10 cellular contexts compared by ENCODE assay signal in the genomic region with DNA sequence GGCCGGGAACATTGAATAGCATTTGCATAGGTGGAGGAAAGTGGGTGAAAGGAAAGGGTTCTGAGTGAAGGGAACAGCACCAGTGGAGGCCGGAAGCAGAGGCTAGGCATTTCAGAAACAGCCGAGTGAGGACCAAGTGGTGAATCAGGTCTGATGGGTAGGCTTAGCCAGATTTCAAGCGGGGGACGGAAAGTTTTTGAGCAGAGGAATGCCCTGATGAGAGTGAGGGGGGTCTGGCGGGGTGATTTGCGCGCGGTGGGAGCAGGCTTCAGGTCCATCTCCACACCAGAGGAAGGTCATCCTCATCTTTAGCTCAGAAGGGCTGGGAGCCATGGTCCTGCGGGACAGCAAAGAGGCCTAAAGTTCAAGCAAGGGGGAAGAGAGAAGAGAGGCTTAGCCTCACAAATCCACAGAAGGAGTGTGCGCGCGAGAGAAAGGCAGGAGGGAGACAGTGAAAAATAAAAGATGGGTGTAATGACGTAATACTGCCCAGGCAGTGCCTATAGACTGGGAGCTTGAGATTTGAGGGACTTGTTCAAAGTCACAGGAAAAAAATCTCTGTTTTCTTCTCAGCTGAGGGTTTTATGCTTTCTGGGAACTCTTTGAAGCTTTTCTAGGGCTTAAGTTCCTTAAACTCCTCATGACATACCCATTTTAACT. TPM values are rescaled to one million over a fixed set of nuclear protein-coding genes. Genes with fewer than 3 reads are reported as not detected.
A peak's percentile ranks its signal among the peaks of the same experiment; 100 is the strongest.
DNase-seq lines count a peak whose midpoint lies in the region; ATAC-seq, FAIRE-seq and TF ChIP-seq lines count a peak whose summit lies in the region.
"Had no signal": no experiment of that assay in that cellular context is flagged by ENCODE, and none has a peak within 500 bp of the region (broad histone marks: within the 10 kb centered on the region; RNA-seq: fewer than 3 reads in every experiment).

No MANE protein-coding gene starts in this region.

- H3K27ac ChIP-seq in HepG2 (ENCODE audit: extremely low read length, insufficient read depth, low read length) = no peak overlapping the region
- H3K27ac ChIP-seq in stomach = peak overlapping the region; percentile 14 to 84 (median 81)

- H3K36me3 ChIP-seq in HepG2 (replicated peaks in 1 of 2; ENCODE audit: control insufficient read depth in 1 of 2, insufficient read depth in 2 of 2, low read length in 2 of 2) = no peaks in the 10 kb centered on the region
- H3K36me3 ChIP-seq in stomach = no peaks in the 10 kb centered on the region

- 67% methylated on average over 14 of the region's 14 CpGs for WGBS in HepG2 (ENCODE audit: low lambda C conversion rate)
- whole genome bisulfite sequencing in stomach, 5 donors = 62 to 75% (median 72%) methylated on average over 14 of the region's 14 CpGs

- intact Hi-C loops in HepG2 (cut with micrococcal nuclease; ENCODE audit: unreplicated experiment) = no loop called here
- intact Hi-C loops in stomach (cut with DNase I; ENCODE audit: low total_unique reads) = no loop called here

- no peak for TF ChIP-seq RAD21 in HepG2 (CRISPR knock-in tag; IDR thresholded peaks at IDR 0.05)

- no peak for TF ChIP-seq CTCF in astrocyte of the spinal cord (IDR thresholded peaks at IDR 0.05; ENCODE audit: low read depth, low read length)
- no peak for TF ChIP-seq CTCF in HepG2 (CRISPR knock-in tag; IDR thresholded peaks at IDR 0.05)
- TF ChIP-seq CTCF in stomach (IDR thresholded peaks at IDR 0.05) = no peak

- no peaks in the 10 kb centered on the region for H3K9me3 ChIP-seq in HepG2 (ENCODE audit: low read length)
- H3K9me3 ChIP-seq in stomach = no peaks in the 10 kb centered on the region
- H3K9me3 ChIP-seq: A549 had no signal

- no peak for TF ChIP-seq POLR2A in HepG2 (IDR thresholded peaks at IDR 0.05; ENCODE audit: insufficient read depth in 1 of 2, low read depth in 2 of 2, low read length in 2 of 2)
- no peak for TF ChIP-seq POLR2A in stomach (IDR thresholded peaks at IDR 0.05)
- TF ChIP-seq POLR2A in H54 (IDR thresholded peaks at IDR 0.05; ENCODE audit: low read depth, low read length) = no peak

- CTCF ChIA-PET in HepG2 (lab: Yijun Ruan, JAX; ENCODE audit: low intra/inter-chr PET ratio, low total read pairs) = no interaction called here

- BruUV-seq in HepG2 (replicated peaks; lab: Mats Ljungman, UMichigan) = no TSS peak

- no peak for FAIRE-seq in HepG2 (lab: Jason Lieb, UNC)
- no peak for FAIRE-seq in H54 (lab: Jason Lieb, UNC)
- FAIRE-seq: A549 had no signal

- ATAC-seq in HepG2 (no peak), HG02798 (IDR thresholded peaks at IDR 0.05; ENCODE audit: poor library complexity, unreplicated experiment) (no peak)

- in situ Hi-C loops in astrocyte of the spinal cord (cut with HindIII; ENCODE audit: low sequenced_read_pairs) = no loop called here
- in situ Hi-C loops in HepG2 (cut with HindIII; ENCODE audit: extremely low pct_ligation_motif_present, low pct_unique_long_range_greater_than_20kb) = no loop called here

- DNase-seq in NCI-H82 (lab: John Stamatoyannopoulos, UW) = peak; percentile 49
- DNase-seq in NCI-H82 treated with DMSO at 0.1 percent for 48 hours (lab: John Stamatoyannopoulos, UW; ENCODE audit: unreplicated experiment) = no peak
- no peak for DNase-seq in astrocyte of the spinal cord (ENCODE audit: low read depth, low spot score)
- no peak for DNase-seq in HepG2 (ENCODE audit: low spot score)
- no peak for DNase-seq in stomach
- DNase-seq in iPS-NIHi7 (ENCODE audit: extremely low spot score) = no peak
- DNase-seq in H54 (ENCODE audit: insufficient read length, low spot score) = no peak
- DNase-seq: activated CD4-positive, alpha-beta T cell treated with anti-CD3 and anti-CD28 coated beads for 1 hour had no signal

- no peaks in the 10 kb centered on the region for H4K20me1 ChIP-seq in HepG2 (ENCODE audit: insufficient read depth, low read length)

- POLR2A ChIA-PET in HepG2 (lab: Yijun Ruan, JAX) = no interaction called here

- H3K4me3 ChIP-seq in astrocyte of the spinal cord (ENCODE audit: low read depth, low read length) = peak overlapping the region; percentile 71
- H3K4me3 ChIP-seq in HepG2 (replicated peaks in 1 of 3; ENCODE audit: insufficient read depth in 1 of 3, low read depth in 2 of 3, low read length in 3 of 3) = no peak overlapping the region
- H3K4me3 ChIP-seq in stomach = peak overlapping the region in 3 of 4 donors; percentile 49 to 66 (median 58)

- H2AFZ ChIP-seq in HepG2 (ENCODE audit: low read length) = no peak overlapping the region

- no peaks in the 10 kb centered on the region for H3K4me1 ChIP-seq in HepG2 (ENCODE audit: insufficient read depth, low read length)
- peaks cover 4 to 45% (median 24%) of the 10 kb centered on the region in 4 donors for H3K4me1 ChIP-seq in stomach
- H3K4me1 ChIP-seq: A549 had no signal

- H3K27me3 ChIP-seq in HepG2 (ENCODE audit: control insufficient read depth in 1 of 2, insufficient read depth in 2 of 2, low read length in 2 of 2) = peaks cover 6 to 45% of the 10 kb centered on the region in 2 experiments
- peaks cover 0 to 74% (median 22%) of the 10 kb centered on the region in 3 donors for H3K27me3 ChIP-seq in stomach

- TF ChIP-seq EP300 in HepG2 (IDR thresholded peaks at IDR 0.05; ENCODE audit: low read depth in 2 of 2, low read length in 2 of 2) (no peak), HepG2 (CRISPR knock-in tag; IDR thresholded peaks at IDR 0.05; ENCODE audit: borderline replicate concordance) (no peak), stomach (IDR thresholded peaks at IDR 0.05) (no peak)

- H3K9ac ChIP-seq in HepG2 (ENCODE audit: insufficient read depth, low read depth, low read length) = no peak overlapping the region

- H3K79me2 ChIP-seq in HepG2 (ENCODE audit: insufficient read depth, low read length) = no peaks in the 10 kb centered on the region

- no peak overlapping the region for H3K4me2 ChIP-seq in HepG2 (ENCODE audit: low read depth, low read length)

RNA-seq across cellular contexts. Expression of a gene that starts 1.0 kb away (rescaled TPM):
- total RNA-seq in HepG2 (2016; rRNA removed; fragmentation: Illumina TruSeq; extraction: Trizol) = not detected in 2 replicates
- 0.09 and 0.10 TPM in 2 replicates for total RNA-seq in HepG2 (2016; cell fraction: cytosol; rRNA removed; fragmentation: Illumina TruSeq; extraction: Trizol; ENCODE audit: low read depth)
- total RNA-seq in HepG2 (2016; cell fraction: insoluble cytoplasmic fraction; rRNA removed; fragmentation: Illumina TruSeq; extraction: Trizol) = not detected in 2 replicates
- total RNA-seq in HepG2 (2016; cell fraction: membrane; rRNA removed; fragmentation: Illumina TruSeq; extraction: Trizol) = not detected in 2 replicates
- total RNA-seq in HepG2 (2016; cell fraction: nucleus; rRNA removed; fragmentation: Illumina TruSeq; extraction: Trizol) = not detected in 2 replicates
- polyA plus RNA-seq in HepG2 (2011; rRNA removed) = 0.12 TPM in 1 of 2 replicates, not detected in the other
- 0.05 TPM in 1 of 2 replicates, not detected in the other for polyA plus RNA-seq in HepG2 (2011; cell fraction: cytosol; rRNA removed)
- not detected in 2 replicates for polyA plus RNA-seq in HepG2 (2011; cell fraction: nucleus; rRNA removed)
- 0.04 and 0.13 TPM in 2 replicates for polyA plus RNA-seq in HepG2 (2012)
- polyA plus RNA-seq in HepG2 (2016; cell fraction: cytosol; fragmentation: Illumina TruSeq; extraction: Trizol; ENCODE audit: low read depth) = 0.02 TPM in 1 of 2 replicates, not detected in the other
- not detected in 2 replicates for polyA plus RNA-seq in HepG2 (2016; cell fraction: insoluble cytoplasmic fraction; fragmentation: Illumina TruSeq; extraction: Trizol; ENCODE audit: low read depth)
- not detected in 2 replicates for polyA plus RNA-seq in HepG2 (2016; cell fraction: membrane; fragmentation: Illumina TruSeq; extraction: Trizol; ENCODE audit: low read depth)
- not detected in 2 replicates for polyA plus RNA-seq in HepG2 (2016; cell fraction: nucleus; fragmentation: Illumina TruSeq; extraction: Trizol; ENCODE audit: insufficient read depth, low read depth)
- not detected in 2 replicates for polyA minus RNA-seq in HepG2 (2011; rRNA and poly(A)+ RNA removed; ENCODE audit: low replicate concordance)
- not detected in 2 replicates for polyA minus RNA-seq in HepG2 (2011; cell fraction: cytosol; rRNA and poly(A)+ RNA removed)
- not detected in 2 replicates for polyA minus RNA-seq in HepG2 (2011; cell fraction: nucleus; rRNA and poly(A)+ RNA removed)
- 10 to 100 TPM in 1 of 5 donors, 1 to 10 TPM in 4; 4.1 to 17.8 (median 6.2) TPM for total RNA-seq in stomach
- polyA plus RNA-seq in stomach = 10 to 100 TPM in 1 of 3 donors, 1 to 10 TPM in 2; 1.8 to 11.5 (median 8.3) TPM

RNA-seq across cellular contexts. Expression of a gene that starts 31.1 kb away (rescaled TPM):
- total RNA-seq in HepG2 (2016; rRNA removed; fragmentation: Illumina TruSeq; extraction: Trizol) (13.0 and 18.8 TPM in 2 replicates), stomach (10 to 100 TPM in 4 of 5 donors, 1 to 10 TPM in 1; 2.7 to 62.3 (median 22.0) TPM)
- 11.3 and 12.9 TPM in 2 replicates for total RNA-seq in HepG2 (2016; cell fraction: cytosol; rRNA removed; fragmentation: Illumina TruSeq; extraction: Trizol; ENCODE audit: low read depth)
- total RNA-seq in HepG2 (2016; cell fraction: insoluble cytoplasmic fraction; rRNA removed; fragmentation: Illumina TruSeq; extraction: Trizol) = 12.9 and 17.0 TPM in 2 replicates
- total RNA-seq in HepG2 (2016; cell fraction: membrane; rRNA removed; fragmentation: Illumina TruSeq; extraction: Trizol) = 21.8 and 27.4 TPM in 2 replicates
- 9.9 and 12.3 TPM in 2 replicates for total RNA-seq in HepG2 (2016; cell fraction: nucleus; rRNA removed; fragmentation: Illumina TruSeq; extraction: Trizol)
- polyA plus RNA-seq in HepG2 (2011; rRNA removed) (8.6 and 11.0 TPM in 2 replicates), stomach (10 to 100 TPM in 2 of 3 donors, 1 to 10 TPM in 1; 8.7 to 20.9 (median 10.5) TPM)
- polyA plus RNA-seq in HepG2 (2011; cell fraction: cytosol; rRNA removed) = 9.4 and 11.4 TPM in 2 replicates
- polyA plus RNA-seq in HepG2 (2011; cell fraction: nucleus; rRNA removed) = 6.0 and 7.4 TPM in 2 replicates
- polyA plus RNA-seq in HepG2 (2012) = 9.1 and 12.8 TPM in 2 replicates
- polyA plus RNA-seq in HepG2 (2016; cell fraction: cytosol; fragmentation: Illumina TruSeq; extraction: Trizol; ENCODE audit: low read depth) = 8.4 and 11.6 TPM in 2 replicates
- polyA plus RNA-seq in HepG2 (2016; cell fraction: insoluble cytoplasmic fraction; fragmentation: Illumina TruSeq; extraction: Trizol; ENCODE audit: low read depth) = 12.7 and 13.0 TPM in 2 replicates
- 14.0 and 16.5 TPM in 2 replicates for polyA plus RNA-seq in HepG2 (2016; cell fraction: membrane; fragmentation: Illumina TruSeq; extraction: Trizol; ENCODE audit: low read depth)
- polyA plus RNA-seq in HepG2 (2016; cell fraction: nucleus; fragmentation: Illumina TruSeq; extraction: Trizol; ENCODE audit: insufficient read depth, low read depth) = 12.7 and 15.1 TPM in 2 replicates
- 16.6 and 21.9 TPM in 2 replicates for polyA minus RNA-seq in HepG2 (2011; rRNA and poly(A)+ RNA removed; ENCODE audit: low replicate concordance)
- polyA minus RNA-seq in HepG2 (2011; cell fraction: cytosol; rRNA and poly(A)+ RNA removed) = 6.9 and 9.1 TPM in 2 replicates
- 5.5 and 6.8 TPM in 2 replicates for polyA minus RNA-seq in HepG2 (2011; cell fraction: nucleus; rRNA and poly(A)+ RNA removed)

RNA-seq across cellular contexts. Expression of a gene that starts 54.8 kb away (rescaled TPM):
- total RNA-seq in HepG2 (2016; rRNA removed; fragmentation: Illumina TruSeq; extraction: Trizol) = 221 and 276 TPM in 2 replicates
- total RNA-seq in HepG2 (2016; cell fraction: cytosol; rRNA removed; fragmentation: Illumina TruSeq; extraction: Trizol; ENCODE audit: low read depth) = 157 and 214 TPM in 2 replicates
- 236 and 320 TPM in 2 replicates for total RNA-seq in HepG2 (2016; cell fraction: insoluble cytoplasmic fraction; rRNA removed; fragmentation: Illumina TruSeq; extraction: Trizol)
- 201 and 247 TPM in 2 replicates for total RNA-seq in HepG2 (2016; cell fraction: membrane; rRNA removed; fragmentation: Illumina TruSeq; extraction: Trizol)
- 67.5 and 90.6 TPM in 2 replicates for total RNA-seq in HepG2 (2016; cell fraction: nucleus; rRNA removed; fragmentation: Illumina TruSeq; extraction: Trizol)
- 191 and 206 TPM in 2 replicates for polyA plus RNA-seq in HepG2 (2011; rRNA removed)
- polyA plus RNA-seq in HepG2 (2011; cell fraction: cytosol; rRNA removed) = 340 and 406 TPM in 2 replicates
- polyA plus RNA-seq in HepG2 (2011; cell fraction: nucleus; rRNA removed) = 77.0 and 82.4 TPM in 2 replicates
- 92.9 and 110 TPM in 2 replicates for polyA plus RNA-seq in HepG2 (2012)
- 164 and 220 TPM in 2 replicates for polyA plus RNA-seq in HepG2 (2016; cell fraction: cytosol; fragmentation: Illumina TruSeq; extraction: Trizol; ENCODE audit: low read depth)
- polyA plus RNA-seq in HepG2 (2016; cell fraction: insoluble cytoplasmic fraction; fragmentation: Illumina TruSeq; extraction: Trizol; ENCODE audit: low read depth) = 232 and 255 TPM in 2 replicates
- 160 and 191 TPM in 2 replicates for polyA plus RNA-seq in HepG2 (2016; cell fraction: membrane; fragmentation: Illumina TruSeq; extraction: Trizol; ENCODE audit: low read depth)
- 139 and 150 TPM in 2 replicates for polyA plus RNA-seq in HepG2 (2016; cell fraction: nucleus; fragmentation: Illumina TruSeq; extraction: Trizol; ENCODE audit: insufficient read depth, low read depth)
- 49.6 and 83.1 TPM in 2 replicates for polyA minus RNA-seq in HepG2 (2011; rRNA and poly(A)+ RNA removed; ENCODE audit: low replicate concordance)
- 18.0 and 25.3 TPM in 2 replicates for polyA minus RNA-seq in HepG2 (2011; cell fraction: cytosol; rRNA and poly(A)+ RNA removed)
- polyA minus RNA-seq in HepG2 (2011; cell fraction: nucleus; rRNA and poly(A)+ RNA removed) = 15.2 and 16.7 TPM in 2 replicates
- total RNA-seq in stomach = 100 to 1,000 TPM in 1 of 5 donors, 10 to 100 TPM in 4; 25.2 to 104 (median 89.3) TPM
- polyA plus RNA-seq in stomach = 100 to 1,000 TPM; 311 to 608 (median 464) TPM

Comparison
In these comparisons a context has a peak if more than half of its experiments do, and no peak if none do; other contexts are left out.
1. H3K4me3 ChIP-seq: peak in astrocyte of the spinal cord (single experiment) and stomach (3 of 4); none in HepG2 (0 of 3).